In the genomic region with DNA sequence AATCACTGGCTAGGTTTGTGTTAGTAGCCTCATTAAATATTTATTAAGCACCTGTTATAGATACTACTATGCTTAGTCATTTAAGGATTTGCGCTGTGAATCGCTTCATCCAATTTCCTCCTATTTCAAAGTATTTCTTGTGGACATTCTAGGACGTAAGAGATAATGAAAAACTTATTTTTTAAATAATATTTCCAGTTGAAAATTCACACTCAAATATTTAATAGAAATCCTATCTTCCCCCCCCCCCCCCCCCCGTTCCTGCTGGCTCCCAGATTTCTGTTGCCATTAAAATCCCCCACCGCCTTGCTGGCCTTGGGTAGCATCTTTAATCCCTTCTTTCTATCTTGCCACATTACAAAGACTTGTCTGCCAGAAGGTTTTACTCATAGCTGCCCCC, we compare ENCODE assay signal across 25 cellular contexts. TPM values are rescaled to one million over a fixed set of nuclear protein-coding genes. Genes with fewer than 3 reads are reported as not detected.
A peak's percentile ranks its signal among the peaks of the same experiment; 100 is the strongest.
DNase-seq lines count a peak whose midpoint lies in the region; ATAC-seq and TF ChIP-seq lines count a peak whose summit lies in the region.
"Had no signal": no experiment of that assay in that cellular context is flagged by ENCODE, and none has a peak within 500 bp of the region (broad histone marks: within the 10 kb centered on the region; RNA-seq: fewer than 3 reads in every experiment).

No MANE protein-coding gene starts in this region.

- BruUV-seq in A673 (replicated peaks; lab: Mats Ljungman, UMichigan): no TSS peak

- intact Hi-C loops in A673 (cut with micrococcal nuclease; ENCODE audit: unreplicated experiment): no loop called here

- no peaks in the 10 kb centered on the region for H3K9me3 Mint-ChIP-seq in endothelial cell (ENCODE audit: unreplicated experiment)

- TF ChIP-seq CTCF in A673 (conservative IDR thresholded peaks at IDR 0.05; ENCODE audit: low read depth, low read length): no peak
- TF ChIP-seq CTCF in endothelial cell (IDR thresholded peaks at IDR 0.05; ENCODE audit: unreplicated experiment): no peak

- H3K9me3 ChIP-seq in A673 (ENCODE audit: low read depth, low read length, poor library complexity, severe bottlenecking): no peaks in the 10 kb centered on the region
- H3K9me3 ChIP-seq: A549, BE2C had no signal

- POLR2A ChIA-PET in A673 (lab: Charles Lee; ENCODE audit: low non-redundant PET): no interaction called here

- no peaks in the 10 kb centered on the region for H3K36me3 ChIP-seq in A673 (ENCODE audit: insufficient read depth, low read length, poor library complexity, severe bottlenecking)
- H3K36me3 ChIP-seq: BE2C, BLaER1 had no signal

- peaks cover 24% of the 10 kb centered on the region for H3K27me3 ChIP-seq in A673 (replicated peaks; ENCODE audit: insufficient read depth, low read depth, low read length, poor library complexity)

- peaks cover 33% of the 10 kb centered on the region for H3K4me1 Mint-ChIP-seq in endothelial cell (ENCODE audit: unreplicated experiment)
- H3K4me1 Mint-ChIP-seq: CD14-positive monocyte; CD4-positive, alpha-beta memory T cell; CD4-positive, CD25-positive, alpha-beta regulatory T cell had no signal

- ATAC-seq in GM18909 (IDR thresholded peaks at IDR 0.05; ENCODE audit: poor library complexity, unreplicated experiment): no peak
- ATAC-seq: A549, GM12878 had no signal

- H3K27ac ChIP-seq in A673 (ENCODE audit: low read depth, low read length, poor library complexity, severe bottlenecking): no peak overlapping the region
- H3K27ac ChIP-seq: 22Rv1, A549, BLaER1 had no signal

- DNase-seq in DMS153 (lab: John Stamatoyannopoulos, UW) (peak; percentile 9), DMS153 treated with DMSO at 0.1 percent for 48 hours (lab: John Stamatoyannopoulos, UW; ENCODE audit: unreplicated experiment) (no peak), A673 (ENCODE audit: low spot score) (peak; percentile 15), endothelial cell (ENCODE audit: low spot score) (no peak)
- DNase-seq: ACHN; BE2C; C1 segment of cervical spinal cord; CD4-positive, alpha-beta memory T cell; CD4-positive, CD25-positive, alpha-beta regulatory T cell; CD8-positive, alpha-beta memory T cell; COR-L47; DMS 273 treated with DMSO at 0.1 percent for 48 hours; DMS53; DMS79; DND-41; EL; GDM1 had no signal

- H3K4me3 ChIP-seq in A673 (ENCODE audit: low read depth, low read length, poor library complexity, severe bottlenecking): no peak overlapping the region
- H3K4me3 ChIP-seq: A549, BLaER1, GM12878 had no signal

- peaks cover 9% of the 10 kb centered on the region for H3K36me3 Mint-ChIP-seq in endothelial cell (ENCODE audit: low read depth, unreplicated experiment)
- H3K36me3 Mint-ChIP-seq: CD14-positive monocyte; CD4-positive, alpha-beta memory T cell; CD4-positive, CD25-positive, alpha-beta regulatory T cell; CD8-positive, alpha-beta memory T cell had no signal

- H3K27me3 Mint-ChIP-seq in endothelial cell (ENCODE audit: unreplicated experiment): peaks cover 6% of the 10 kb centered on the region

- H3K27ac Mint-ChIP-seq in endothelial cell (ENCODE audit: unreplicated experiment): peak overlapping the region; percentile 1
- H3K27ac Mint-ChIP-seq: CD4-positive, alpha-beta memory T cell; CD4-positive, CD25-positive, alpha-beta regulatory T cell; CD8-positive, alpha-beta memory T cell had no signal

- peaks cover 8% of the 10 kb centered on the region for H3K4me1 ChIP-seq in A673 (ENCODE audit: insufficient read depth, low read length, poor library complexity, severe bottlenecking)
- H3K4me1 ChIP-seq: BE2C, BLaER1 had no signal

- CTCF ChIA-PET in A673 (lab: Charles Lee): no interaction called here

- H3K4me3 Mint-ChIP-seq in endothelial cell (ENCODE audit: unreplicated experiment): no peak overlapping the region
- H3K4me3 Mint-ChIP-seq: CD14-positive monocyte; CD4-positive, alpha-beta memory T cell; CD4-positive, CD25-positive, alpha-beta regulatory T cell; CD8-positive, alpha-beta memory T cell had no signal

RNA-seq across cellular contexts. Expression of gene INSYN2A, which starts 6.0 kb away (rescaled TPM):
- not detected in 2 replicates for total RNA-seq in A673 (2021)
- 1.7 TPM for total RNA-seq in endothelial cell (ENCODE audit: unreplicated experiment)
- total RNA-seq: CD4-positive, alpha-beta memory T cell; CD4-positive, CD25-positive, alpha-beta regulatory T cell; CD8-positive, alpha-beta memory T cell; Daoy; G401; GM12878 had no signal

Comparison
In these comparisons a context has a peak if more than half of its experiments do, and no peak if none do; other contexts are left out.
1. DNase-seq: peak in DMS153 (single experiment) and A673 (single experiment); none in DMS153 treated with DMSO at 0.1 percent for 48 hours (single experiment) and endothelial cell (single experiment).